In the genomic region with DNA sequence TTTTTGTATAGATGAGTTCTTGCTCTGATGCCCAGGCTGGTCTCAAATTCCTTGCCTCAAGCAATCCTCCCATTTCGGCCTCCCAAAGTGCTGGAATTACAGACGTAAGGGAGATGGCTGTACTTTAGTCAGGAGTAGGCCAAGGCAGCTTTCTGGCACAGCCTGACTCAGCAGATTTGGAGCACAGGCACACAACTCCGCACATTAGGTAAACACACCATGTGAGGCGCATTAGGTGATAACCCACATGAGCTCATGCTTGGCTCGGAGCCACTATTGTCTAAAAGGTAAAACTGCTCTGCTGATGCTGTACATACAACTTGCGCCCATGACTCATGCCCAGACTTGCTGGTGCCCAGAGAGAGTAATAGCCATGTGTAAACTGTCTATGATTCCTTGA, we compare ENCODE assay signal across 15 cellular contexts.
A peak's percentile ranks its signal among the peaks of the same experiment; 100 is the strongest.
DNase-seq lines count a peak whose midpoint lies in the region; ATAC-seq, FAIRE-seq and TF ChIP-seq lines count a peak whose summit lies in the region.
"Had no signal": no experiment of that assay in that cellular context is flagged by ENCODE, and none has a peak within 500 bp of the region (broad histone marks: within the 10 kb centered on the region; RNA-seq: fewer than 3 reads in every experiment).

No MANE protein-coding gene starts in this region.

- H3K36me3 Mint-ChIP-seq in naive thymus-derived CD8-positive, alpha-beta T cell = no peaks in the 10 kb centered on the region
- H3K36me3 Mint-ChIP-seq: WTC11 had no signal

- H3K9me3 ChIP-seq in BE2C = no peaks in the 10 kb centered on the region
- H3K9me3 ChIP-seq: heart right ventricle had no signal

- H3K36me3 ChIP-seq in BE2C = no peaks in the 10 kb centered on the region
- H3K36me3 ChIP-seq: heart right ventricle had no signal

- no peaks in the 10 kb centered on the region for H3K4me1 ChIP-seq in BE2C
- H3K4me1 ChIP-seq: heart right ventricle, parathyroid adenoma had no signal

- POLR2A ChIA-PET in RWPE1 (lab: Yijun Ruan, JAX; ENCODE audit: low non-redundant PET) = no interaction called here
- POLR2A ChIA-PET in naive thymus-derived CD8-positive, alpha-beta T cell (lab: Charles Lee) = no interaction called here

- no peak overlapping the region for H3K4me3 ChIP-seq in BE2C (ENCODE audit: low read depth, low read length)
- H3K4me3 ChIP-seq: heart right ventricle had no signal

- TF ChIP-seq CTCF in BE2C (IDR thresholded peaks at IDR 0.05; ENCODE audit: low read depth, low read length) (no peak), RWPE1 (conservative IDR thresholded peaks at IDR 0.05; ENCODE audit: low read depth) (no peak)

- H3K27ac Mint-ChIP-seq in naive thymus-derived CD8-positive, alpha-beta T cell = no peak overlapping the region
- H3K27ac Mint-ChIP-seq: effector memory CD8-positive, alpha-beta T cell; WTC11 had no signal

- FAIRE-seq in HTR-8/SVneo (lab: Jason Lieb, UNC) = peak; percentile 36
- FAIRE-seq: GM18507 had no signal

- peaks cover 0 to 1% (median 0%) of the 10 kb centered on the region in 9 donors for H3K9me3 Mint-ChIP-seq in naive thymus-derived CD8-positive, alpha-beta T cell
- H3K9me3 Mint-ChIP-seq: activated T-cell treated with anti-CD3 and anti-CD28 coated beads, Interleukin-2, amount 50 U/mL, for 4 hours; effector memory CD8-positive, alpha-beta T cell; WTC11 had no signal

- no peaks in the 10 kb centered on the region for H3K27me3 ChIP-seq in BE2C
- H3K27me3 ChIP-seq: heart right ventricle had no signal

- no peak for ATAC-seq in GM18868 (IDR thresholded peaks at IDR 0.05; ENCODE audit: unreplicated experiment)
- no peak for ATAC-seq in naive thymus-derived CD8-positive, alpha-beta T cell
- ATAC-seq: effector memory CD8-positive, alpha-beta T cell; heart right ventricle; WTC11 had no signal

- no peak overlapping the region for H3K4me3 Mint-ChIP-seq in naive thymus-derived CD8-positive, alpha-beta T cell
- H3K4me3 Mint-ChIP-seq: activated T-cell treated with anti-CD3 and anti-CD28 coated beads, Interleukin-2, amount 50 U/mL, for 4 hours; effector memory CD8-positive, alpha-beta T cell; WTC11 had no signal

- DNase-seq in BE2C = peak; percentile 59
- DNase-seq in HTR-8/SVneo (ENCODE audit: insufficient read length, low spot score) = no peak
- peak; percentile 83 for DNase-seq in RWPE1 (ENCODE audit: low spot score)
- peak; percentile 7 for DNase-seq in glomerular endothelial cell (ENCODE audit: extremely low read depth, low read depth, low spot score)
- DNase-seq in mesenteric fat pad (ENCODE audit: low spot score) = no peak
- no peak for DNase-seq in NK-92 treated with Interleukin-12 subunit alpha and Interleukin-12 subunit beta, amount 100 ng/mL, for 24 hours (lab: John Stamatoyannopoulos, UW)
- DNase-seq in naive thymus-derived CD8-positive, alpha-beta T cell = no peak
- DNase-seq: activated T-cell treated with anti-CD3 and anti-CD28 coated beads, Interleukin-2, amount 50 U/mL, for 4 hours; effector memory CD8-positive, alpha-beta T cell; heart right ventricle; KBM-7 had no signal

- peaks cover 0 to 2% (median 0%) of the 10 kb centered on the region in 5 donors for H3K27me3 Mint-ChIP-seq in naive thymus-derived CD8-positive, alpha-beta T cell
- H3K27me3 Mint-ChIP-seq: effector memory CD8-positive, alpha-beta T cell had no signal

- peaks cover 0 to 2% (median 0%) of the 10 kb centered on the region in 4 donors for H3K4me1 Mint-ChIP-seq in naive thymus-derived CD8-positive, alpha-beta T cell

- peak overlapping the region; percentile 52 for H3K27ac ChIP-seq in RWPE1
- H3K27ac ChIP-seq: heart right ventricle, parathyroid adenoma had no signal

- CTCF ChIA-PET in RWPE1 (lab: Yijun Ruan, JAX) = interaction anchor here (0.6 kb wide), 1 partner anchor 82 kb away, joined by 6 read pairs; no protein-coding TSS in a partner anchor

Comparison
In these comparisons a context has a peak if more than half of its experiments do, and no peak if none do; other contexts are left out.
1. DNase-seq: peak in BE2C (single experiment), RWPE1 (single experiment) and glomerular endothelial cell (single experiment); none in HTR-8/SVneo (single experiment), mesenteric fat pad (single experiment), NK-92 treated with Interleukin-12 subunit alpha and Interleukin-12 subunit beta, amount 100 ng/mL, for 24 hours (single experiment) and naive thymus-derived CD8-positive, alpha-beta T cell (0 of 10).